Comparison of ENCODE assay signal across 17 cellular contexts in the genomic region with DNA sequence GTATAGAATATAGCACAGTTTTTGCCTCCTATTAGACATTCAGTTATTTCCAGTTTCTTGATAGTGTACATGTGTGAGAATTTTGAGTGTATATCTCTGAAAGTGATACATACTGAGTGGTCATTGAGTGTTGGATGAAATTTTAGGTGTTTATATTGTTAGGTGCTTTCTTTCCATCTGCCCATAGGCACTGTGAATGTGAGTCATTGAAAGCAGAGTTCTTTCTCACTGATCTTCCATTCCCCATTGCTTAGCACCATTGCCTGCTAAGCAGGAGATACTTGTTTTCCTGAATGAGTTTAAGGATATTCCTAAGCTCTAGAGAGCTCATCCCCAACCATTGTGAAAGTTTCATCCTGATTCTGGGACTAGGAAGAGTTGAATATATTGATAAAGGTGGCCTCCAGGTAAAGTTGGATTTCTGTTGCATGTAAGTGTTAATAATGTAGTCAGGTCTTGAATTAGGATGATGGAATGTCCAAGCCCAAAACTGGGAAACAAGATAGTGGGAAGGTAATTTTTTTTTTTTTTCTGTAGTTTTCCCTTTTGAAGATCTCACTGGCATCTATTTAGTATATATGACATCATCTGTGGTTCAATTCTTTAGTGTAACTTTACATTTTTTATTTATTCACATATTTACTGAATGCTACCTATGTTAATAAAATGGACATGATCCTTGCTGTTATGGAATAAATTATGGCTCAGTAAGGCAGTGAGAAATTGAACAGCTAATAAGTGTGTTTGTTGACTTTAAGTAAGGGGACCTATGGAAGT. TPM values are rescaled to one million over a fixed set of nuclear protein-coding genes. Genes with fewer than 3 reads are reported as not detected.
A peak's percentile ranks its signal among the peaks of the same experiment; 100 is the strongest.
DNase-seq lines count a peak whose midpoint lies in the region; ATAC-seq and TF ChIP-seq lines count a peak whose summit lies in the region.
"Had no signal": no experiment of that assay in that cellular context is flagged by ENCODE, and none has a peak within 500 bp of the region (broad histone marks: within the 10 kb centered on the region; RNA-seq: fewer than 3 reads in every experiment).

No MANE protein-coding gene starts in this region.

- peaks cover 10% of the 10 kb centered on the region; the same call in 1 of the 2 replicates for H4K20me1 ChIP-seq in GM23248 (ENCODE audit: insufficient read depth)
- peaks cover 94% of the 10 kb centered on the region for H4K20me1 ChIP-seq in PC-9 (ENCODE audit: insufficient read depth)

- no peaks in the 10 kb centered on the region for H3K27me3 Mint-ChIP-seq in effector memory CD8-positive, alpha-beta T cell
- H3K27me3 Mint-ChIP-seq: activated naive CD4-positive, alpha-beta T cell treated with anti-CD3 and anti-CD28 coated beads, Interleukin-2, amount 10 ng/mL, durations not matched to agents 7 days and 5 days had no signal

- no peaks in the 10 kb centered on the region for H3K27me3 ChIP-seq in GM23248 (replicated peaks; ENCODE audit: insufficient read depth)
- no peaks in the 10 kb centered on the region for H3K27me3 ChIP-seq in PC-9 (ENCODE audit: insufficient read depth, low read depth)
- H3K27me3 ChIP-seq in trophoblast cell (ENCODE audit: insufficient read depth, low read length) = no peaks in the 10 kb centered on the region
- H3K27me3 ChIP-seq: tibial artery had no signal

- H3K36me3 ChIP-seq in GM23248 (ENCODE audit: low read depth) (no peaks in the 10 kb centered on the region), PC-9 (ENCODE audit: low read depth) (no peaks in the 10 kb centered on the region), trophoblast cell (ENCODE audit: control insufficient read depth in 1 of 2, insufficient read depth in 2 of 2, low read length in 2 of 2) (peaks cover 4 to 10% of the 10 kb centered on the region in 2 experiments)

- peaks cover 36 to 41% of the 10 kb centered on the region in 2 donors for H3K4me1 Mint-ChIP-seq in effector memory CD8-positive, alpha-beta T cell (ENCODE audit: low read depth in 2 of 2)

- no peak overlapping the region for H4K91ac ChIP-seq in trophoblast cell (ENCODE audit: low read depth, low read length)

- no peaks in the 10 kb centered on the region for H3K9me3 Mint-ChIP-seq in effector memory CD8-positive, alpha-beta T cell
- H3K9me3 Mint-ChIP-seq: activated naive CD4-positive, alpha-beta T cell treated with anti-CD3 and anti-CD28 coated beads, Interleukin-2, amount 10 ng/mL, durations not matched to agents 7 days and 5 days had no signal

- in situ Hi-C loops in GM23248 (cut with MboI) = no loop called here

- H3K18ac ChIP-seq in trophoblast cell (ENCODE audit: low read length) = no peak overlapping the region

- no peak overlapping the region for H3K4me3 Mint-ChIP-seq in effector memory CD8-positive, alpha-beta T cell
- H3K4me3 Mint-ChIP-seq: activated naive CD4-positive, alpha-beta T cell treated with anti-CD3 and anti-CD28 coated beads, Interleukin-2, amount 10 ng/mL, durations not matched to agents 7 days and 5 days had no signal

- H4K8ac ChIP-seq in trophoblast cell (ENCODE audit: low read depth, low read length) = no peak overlapping the region

- H3K36me3 Mint-ChIP-seq in effector memory CD8-positive, alpha-beta T cell (ENCODE audit: insufficient read depth) = peaks cover 27% of the 10 kb centered on the region

- H2BK12ac ChIP-seq in trophoblast cell (ENCODE audit: low read length) = no peak overlapping the region

- H3K79me1 ChIP-seq in trophoblast cell (ENCODE audit: low read length) = no peaks in the 10 kb centered on the region

- 0 out of 2 replicates have a peak overlapping the region, but pooled peaks have one; percentile 17 for H3K27ac ChIP-seq in GM23248
- peak overlapping the region; percentile 29; the same call in 1 of the 2 replicates for H3K27ac ChIP-seq in PC-9
- no peak overlapping the region for H3K27ac ChIP-seq in trophoblast cell (ENCODE audit: low read depth, low read length)
- H3K27ac ChIP-seq: C4-2B, tibial artery had no signal

- H3K9ac ChIP-seq in GM23248 = no peak overlapping the region
- H3K9ac ChIP-seq in trophoblast cell (ENCODE audit: low read length) = no peak overlapping the region

- peaks cover 100% of the 10 kb centered on the region for H3K79me2 ChIP-seq in GM23248 (ENCODE audit: insufficient read depth)
- H3K79me2 ChIP-seq in PC-9 (ENCODE audit: low read depth) = peaks cover 97% of the 10 kb centered on the region
- peaks cover 23% of the 10 kb centered on the region for H3K79me2 ChIP-seq in trophoblast cell (ENCODE audit: control insufficient read depth, insufficient read depth, low read length, poor library complexity)

- H2AK5ac ChIP-seq in trophoblast cell (ENCODE audit: low read length) = no peak overlapping the region

- H2BK5ac ChIP-seq in trophoblast cell (ENCODE audit: low read depth, low read length, poor library complexity) = no peak overlapping the region

- H3K23ac ChIP-seq in trophoblast cell (ENCODE audit: low read length) = no peak overlapping the region

- H3K14ac ChIP-seq in trophoblast cell (ENCODE audit: low read length) = no peak overlapping the region

- H3K9me3 ChIP-seq in GM23248 (ENCODE audit: low read depth) (no peaks in the 10 kb centered on the region), PC-9 (ENCODE audit: insufficient read depth, low read depth) (no peaks in the 10 kb centered on the region), trophoblast cell (ENCODE audit: insufficient read depth, low read depth, low read length) (no peaks in the 10 kb centered on the region)
- H3K9me3 ChIP-seq: tibial artery had no signal

- TF ChIP-seq CTCF in PC-9 (conservative IDR thresholded peaks at IDR 0.05) = no peak

- no peak overlapping the region for H4K12ac ChIP-seq in trophoblast cell (ENCODE audit: low read depth, low read length)

- DNase-seq in GM23248 = peak; percentile 49
- no peak for DNase-seq in PC-9
- DNase-seq in effector memory CD8-positive, alpha-beta T cell = no peak
- DNase-seq in trophoblast cell = peak; percentile 44 to 77
- no peak for DNase-seq in DMS79 (lab: John Stamatoyannopoulos, UW)
- no peak for DNase-seq in posterior cingulate gyrus
- DNase-seq: activated CD4-positive, alpha-beta T cell treated with anti-CD3 and anti-CD28 coated beads, Interleukin-2, amount 50 U/mL, for 48 hours; activated naive CD4-positive, alpha-beta T cell treated with anti-CD3 and anti-CD28 coated beads, Interleukin-2, amount 10 ng/mL, durations not matched to agents 7 days and 5 days; caudate nucleus; head of caudate nucleus; MV-4-11; NCI-H2081 treated with DMSO at 0.1 percent for 48 hours; Right ventricle myocardium superior; T-helper 9 cell; tibial artery had no signal

- H3K4ac ChIP-seq in trophoblast cell (ENCODE audit: low read depth, low read length) = no peak overlapping the region

- H3K4me2 ChIP-seq in GM23248 (ENCODE audit: unreplicated experiment) (peak overlapping the region; percentile 6), PC-9 (no peak overlapping the region), trophoblast cell (ENCODE audit: low read length) (no peak overlapping the region)

- CTCF ChIA-PET in PC-9 (lab: Charles Lee) = interaction anchor here (0.5 to 0.6 kb wide), 2 partner anchors 14 to 140 kb away, joined by 6 read pairs; no protein-coding TSS in a partner anchor

- peak overlapping the region; percentile 81 to 90 for H3K27ac Mint-ChIP-seq in effector memory CD8-positive, alpha-beta T cell

- no peak overlapping the region for H3K4me3 ChIP-seq in GM23248
- H3K4me3 ChIP-seq in PC-9 = no peak overlapping the region
- H3K4me3 ChIP-seq in trophoblast cell (ENCODE audit: low read depth, low read length) = no peak overlapping the region
- H3K4me3 ChIP-seq: tibial artery had no signal

- BruUV-seq in PC-9 (replicated peaks; lab: Mats Ljungman, UMichigan) = no TSS peak

- H3K4me1 ChIP-seq in GM23248 (ENCODE audit: insufficient read depth) (peaks cover 21% of the 10 kb centered on the region; the same call in 1 of the 2 replicates), PC-9 (replicated peaks; ENCODE audit: insufficient read depth) (no peaks in the 10 kb centered on the region), trophoblast cell (ENCODE audit: control insufficient read depth in 1 of 2, insufficient read depth in 2 of 2, low read length in 2 of 2) (peaks cover 9 to 12% of the 10 kb centered on the region in 2 experiments)

- no peak overlapping the region for H2BK120ac ChIP-seq in trophoblast cell (ENCODE audit: insufficient read depth, low read length, poor library complexity)

- no peak for ATAC-seq in effector memory CD8-positive, alpha-beta T cell (replicated peaks)
- ATAC-seq in HG02970 (IDR thresholded peaks at IDR 0.05; ENCODE audit: low FRiP score, unreplicated experiment) = no peak

- H3F3A ChIP-seq in GM23248 (ENCODE audit: insufficient read depth) = peaks cover 5% of the 10 kb centered on the region
- H3F3A ChIP-seq in PC-9 (ENCODE audit: insufficient read depth, low read depth) = peaks cover 11% of the 10 kb centered on the region; the same call in 1 of the 2 replicates

- H2AFZ ChIP-seq in GM23248 (no peak overlapping the region), PC-9 (no peak overlapping the region), trophoblast cell (ENCODE audit: insufficient read depth, low read length, poor library complexity) (no peak overlapping the region)

- POLR2A ChIA-PET in PC-9 (lab: Charles Lee; ENCODE audit: unreplicated experiment) = no interaction called here

- no peaks in the 10 kb centered on the region for H3K9me2 ChIP-seq in GM23248 (ENCODE audit: insufficient read depth)
- H3K9me2 ChIP-seq in PC-9 (ENCODE audit: insufficient read depth) = no peaks in the 10 kb centered on the region

- intact Hi-C loops in PC-9 (cut with micrococcal nuclease; ENCODE audit: unreplicated experiment) (no loop called here), posterior cingulate gyrus (cut with DNase I) (no loop called here)

RNA-seq across cellular contexts. Expression of gene UBE2K, which starts 22.1 kb away (rescaled TPM):
- total RNA-seq in GM23248 (2014; rRNA removed; shearing (Covaris generic)) = 22.3 and 26.7 TPM in 2 replicates
- 127 and 133 TPM in 2 replicates for polyA plus RNA-seq in GM23248 (2016; fragmentation: Nextera tagmentation; extraction: Ambion mirVana)
- 89.4 and 129 TPM in 2 replicates for total RNA-seq in PC-9 (2021)
- polyA plus RNA-seq in trophoblast cell (2013) = 243 and 250 TPM in 2 replicates

Comparison
In these comparisons a context has a peak if more than half of its experiments do, and no peak if none do; other contexts are left out.
1. DNase-seq: peak in GM23248 (single experiment) and trophoblast cell (2 of 2); none in PC-9 (0 of 2), effector memory CD8-positive, alpha-beta T cell (0 of 3), DMS79 (single experiment) and posterior cingulate gyrus (0 of 10).